Comparison of ENCODE assay signal across 12 cellular contexts in genomic region chr3:112958749-112959560, GRCh38. TPM values are rescaled to one million over a fixed set of nuclear protein-coding genes. Genes with fewer than 3 reads are reported as not detected.
A peak's percentile ranks its signal among the peaks of the same experiment; 100 is the strongest.
DNase-seq lines count a peak whose midpoint lies in the region; ATAC-seq and TF ChIP-seq lines count a peak whose summit lies in the region.
"Had no signal": no experiment of that assay in that cellular context is flagged by ENCODE, and none has a peak within 500 bp of the region (broad histone marks: within the 10 kb centered on the region; RNA-seq: fewer than 3 reads in every experiment).

No MANE protein-coding gene starts in this region.

- peaks cover 15% of the 10 kb centered on the region for H3K4me1 ChIP-seq in MM.1S (ENCODE audit: low read length)
- H3K4me1 ChIP-seq: tibial nerve had no signal

- peaks cover 47% of the 10 kb centered on the region for H3K79me2 ChIP-seq in MM.1S (ENCODE audit: low read length)

- peak overlapping the region; percentile 88 for H3K27ac ChIP-seq in MM.1S (ENCODE audit: low read length)
- H3K27ac ChIP-seq: tibial nerve had no signal

- peak overlapping the region; percentile 51 for H2AFZ ChIP-seq in MM.1S (ENCODE audit: low read length)

- H3K4me3 ChIP-seq in MM.1S (ENCODE audit: low read length): peak overlapping the region; percentile 58
- H3K4me3 ChIP-seq: lung, tibial nerve had no signal

- DNase-seq in GM20000 (ENCODE audit: low spot score) (peak; percentile 17), MM.1S (peak; percentile 87), left lobe of liver (ENCODE audit: low spot score) (no peak), NCI-H1105 treated with DMSO at 0.1 percent for 48 hours (lab: John Stamatoyannopoulos, UW) (no peak), GOT3 (lab: John Stamatoyannopoulos, UW) (no peak), NCI-H510A (lab: John Stamatoyannopoulos, UW) (no peak), GF-D8 (lab: John Stamatoyannopoulos, UW) (no peak)
- DNase-seq: NCI-H1417 had no signal

- H3K9me3 ChIP-seq in MM.1S (replicated peaks; ENCODE audit: insufficient read depth, low read length): no peaks in the 10 kb centered on the region

- H3F3A ChIP-seq in MM.1S (ENCODE audit: insufficient read depth, low read length): peaks cover 20% of the 10 kb centered on the region

- H3K4me2 ChIP-seq in MM.1S (ENCODE audit: low read depth, low read length): peak overlapping the region; percentile 88

- peak overlapping the region; percentile 60 for H3K9ac ChIP-seq in MM.1S (ENCODE audit: low read length)

- H4K20me1 ChIP-seq in MM.1S (ENCODE audit: insufficient read depth, low read length): no peaks in the 10 kb centered on the region

- TF ChIP-seq CTCF in GM20000 (IDR thresholded peaks at IDR 0.05; ENCODE audit: extremely low read depth, missing control alignments) (no peak), MM.1S (IDR thresholded peaks at IDR 0.05; ENCODE audit: low read length) (no peak)

- no peaks in the 10 kb centered on the region for H3K36me3 ChIP-seq in MM.1S (replicated peaks; ENCODE audit: insufficient read depth, low read length)

- H3K27me3 ChIP-seq in MM.1S (replicated peaks; ENCODE audit: insufficient read depth, low read length): no peaks in the 10 kb centered on the region
- H3K27me3 ChIP-seq: tibial nerve had no signal

- no peaks in the 10 kb centered on the region for H3K9me2 ChIP-seq in MM.1S (replicated peaks; ENCODE audit: insufficient read depth, low read length)

- ATAC-seq in GM18498 (IDR thresholded peaks at IDR 0.05; ENCODE audit: unreplicated experiment) (peak; percentile 79), left lobe of liver (peak; percentile 19)

RNA-seq across cellular contexts. Expression of gene CD200R1, which starts 15.9 kb away (rescaled TPM):
- total RNA-seq in left lobe of liver: 0.38 TPM
- total RNA-seq: SK-MEL-5 had no signal

RNA-seq across cellular contexts. Expression of gene GTPBP8, which starts 31.8 kb away (rescaled TPM):
- total RNA-seq in left lobe of liver: 7.7 TPM

Comparison
In these comparisons a context has a peak if more than half of its experiments do, and no peak if none do; other contexts are left out.
1. DNase-seq: peak in GM20000 (single experiment) and MM.1S (single experiment); none in left lobe of liver (single experiment), NCI-H1105 treated with DMSO at 0.1 percent for 48 hours (single experiment), GOT3 (single experiment), NCI-H510A (single experiment) and GF-D8 (single experiment).